In genomic region chr5:133932441-133933168, GRCh38 we compare ENCODE assay signal across 1 cellular context.
A peak's percentile ranks its signal among the peaks of the same experiment; 100 is the strongest.
TF ChIP-seq lines count a peak whose summit lies in the region.

No MANE protein-coding gene starts in this region.

TF ChIP-seq in K562, 482 proteins besides CTCF, POLR2A, EP300 and RAD21 (continued from another document and continues in another):
- TF ChIP-seq, protein P1, sequence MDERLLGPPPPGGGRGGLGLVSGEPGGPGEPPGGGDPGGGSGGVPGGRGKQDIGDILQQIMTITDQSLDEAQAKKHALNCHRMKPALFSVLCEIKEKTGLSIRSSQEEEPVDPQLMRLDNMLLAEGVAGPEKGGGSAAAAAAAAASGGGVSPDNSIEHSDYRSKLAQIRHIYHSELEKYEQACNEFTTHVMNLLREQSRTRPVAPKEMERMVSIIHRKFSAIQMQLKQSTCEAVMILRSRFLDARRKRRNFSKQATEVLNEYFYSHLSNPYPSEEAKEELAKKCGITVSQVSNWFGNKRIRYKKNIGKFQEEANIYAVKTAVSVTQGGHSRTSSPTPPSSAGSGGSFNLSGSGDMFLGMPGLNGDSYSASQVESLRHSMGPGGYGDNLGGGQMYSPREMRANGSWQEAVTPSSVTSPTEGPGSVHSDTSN (CRISPR knock-in tag; IDR thresholded peaks at IDR 0.05; ENCODE audit: low read depth), result no peak
- TF ChIP-seq, protein P1 (tag; conservative IDR thresholded peaks at IDR 0.05; ENCODE audit: low read depth), result peak; percentile 44; the same call in 1 of the 2 replicates
- TF ChIP-seq PHB2 (IDR thresholded peaks at IDR 0.05; ENCODE audit: low read depth) (peak; percentile 85), RBM39 (optimal IDR thresholded peaks at IDR 0.05; ENCODE audit: low read depth, low read length) (no peak), FOSL1 (tag; conservative IDR thresholded peaks at IDR 0.05) (no peak; the same call in 1 of the 2 replicates), MYNN (IDR thresholded peaks at IDR 0.05) (peak; percentile 90), MYNN (CRISPR knock-in tag; IDR thresholded peaks at IDR 0.05) (no peak), ZNF586 (CRISPR knock-in tag; conservative IDR thresholded peaks at IDR 0.05) (no peak), CHD1 (IDR thresholded peaks at IDR 0.05; ENCODE audit: low read length) (no peak), CCAR2 (IDR thresholded peaks at IDR 0.05; ENCODE audit: low read depth, low read length) (no peak), NONO (IDR thresholded peaks at IDR 0.05; ENCODE audit: low read depth in 2 of 2, low read length in 1 of 2) (0 out of 4 replicates have a peak, but pooled peaks of 1 of the 2 experiments have one; percentile 31), MECOM (CRISPR knock-in tag; IDR thresholded peaks at IDR 0.05) (peak; percentile 84), MCM5 (IDR thresholded peaks at IDR 0.05; ENCODE audit: low read depth) (no peak), YY1 (IDR thresholded peaks at IDR 0.05; ENCODE audit: borderline replicate concordance in 1 of 3, control insufficient read depth in 1 of 3, extremely low read depth in 1 of 3, insufficient read depth in 3 of 3, insufficient read length in 1 of 3, insufficient replicate concordance in 2 of 3, low read depth in 1 of 3, low read length in 2 of 3) (no peak), TBP (optimal IDR thresholded peaks at IDR 0.05; ENCODE audit: low read depth, low read length) (no peak), ZC3H4 (CRISPR knock-in tag; IDR thresholded peaks at IDR 0.05; ENCODE audit: borderline replicate concordance) (no peak), ZZZ3 (IDR thresholded peaks at IDR 0.05) (no peak), NEUROD1 (IDR thresholded peaks at IDR 0.05; ENCODE audit: borderline replicate concordance, low read depth, low read length, partially characterized antibody) (peak; percentile 79), ZNF318 (IDR thresholded peaks at IDR 0.05; ENCODE audit: borderline replicate concordance in 1 of 2, low read depth in 1 of 2) (no peak; a peak in 1 of 4 replicates), RBM14 (IDR thresholded peaks at IDR 0.05; ENCODE audit: borderline replicate concordance, insufficient read depth, low read depth, low read length) (no peak), NFIC (IDR thresholded peaks at IDR 0.05) (peak; percentile 86), TRIM28 (IDR thresholded peaks at IDR 0.05) (no peak), DPF2 (IDR thresholded peaks at IDR 0.05) (peak; percentile 96), SMAD3 (CRISPR knock-in tag; conservative IDR thresholded peaks at IDR 0.05) (peak; percentile 66), U2AF1 (optimal IDR thresholded peaks at IDR 0.05; ENCODE audit: low read depth, low read length) (no peak), DACH1 (IDR thresholded peaks at IDR 0.05; ENCODE audit: partially characterized antibody) (no peak), VEZF1 (CRISPR knock-in tag; IDR thresholded peaks at IDR 0.05) (peak; percentile 67; the same call in 1 of the 2 replicates), SREBF1 (IDR thresholded peaks at IDR 0.05; ENCODE audit: borderline replicate concordance, low read depth, low read length) (no peak), YBX1 (IDR thresholded peaks at IDR 0.05) (no peak), SMAD1 (IDR thresholded peaks at IDR 0.05; ENCODE audit: low read depth, low read length, partially characterized antibody) (no peak), NR2C2 (CRISPR knock-in tag; IDR thresholded peaks at IDR 0.05) (no peak), NR2C2 (tag; IDR thresholded peaks at IDR 0.05) (no peak), THRAP3 (IDR thresholded peaks at IDR 0.05; ENCODE audit: borderline replicate concordance) (no peak), ZNF668 (CRISPR knock-in tag; IDR thresholded peaks at IDR 0.05) (no peak), MCM7 (IDR thresholded peaks at IDR 0.05) (no peak), HDAC2 (IDR thresholded peaks at IDR 0.05) (peak; percentile 63; the same call in 1 of the 2 replicates), RBM15 (IDR thresholded peaks at IDR 0.05; ENCODE audit: insufficient read depth, low read length) (no peak), PHF8 (IDR thresholded peaks at IDR 0.05; ENCODE audit: borderline replicate concordance, low read length) (peak; percentile 22; the same call in 1 of the 2 replicates), GTF2A2 (tag; IDR thresholded peaks at IDR 0.05) (no peak), SMAD2 (IDR thresholded peaks at IDR 0.05; ENCODE audit: low read depth, low read length) (no peak), ZBTB43 (CRISPR knock-in tag; IDR thresholded peaks at IDR 0.05) (no peak), PHTF2 (CRISPR knock-in tag; IDR thresholded peaks at IDR 0.05) (no peak), TSC22D4 (tag; IDR thresholded peaks at IDR 0.05) (no peak), PTTG1 (tag; IDR thresholded peaks at IDR 0.05; ENCODE audit: low read depth) (no peak), ZNF354B (CRISPR knock-in tag; IDR thresholded peaks at IDR 0.05) (no peak), ZNF143 (CRISPR knock-in tag; IDR thresholded peaks at IDR 0.05) (no peak), DNMT1 (IDR thresholded peaks at IDR 0.05) (no peak), MED1 (CRISPR knock-in tag; IDR thresholded peaks at IDR 0.05; ENCODE audit: borderline replicate concordance) (no peak), MAZ (CRISPR knock-in tag; conservative IDR thresholded peaks at IDR 0.05 in 1 of 2, IDR thresholded peaks at IDR 0.05 in 1 of 2) (peak; percentile 66 to 84), RUNX1 (IDR thresholded peaks at IDR 0.05; ENCODE audit: low read depth) (peak; percentile 96), ZNF696 (CRISPR knock-in tag; conservative IDR thresholded peaks at IDR 0.05) (no peak), ZFP30 (CRISPR knock-in tag; IDR thresholded peaks at IDR 0.05; ENCODE audit: borderline replicate concordance) (no peak)
- TF ChIP-seq, protein P2, sequence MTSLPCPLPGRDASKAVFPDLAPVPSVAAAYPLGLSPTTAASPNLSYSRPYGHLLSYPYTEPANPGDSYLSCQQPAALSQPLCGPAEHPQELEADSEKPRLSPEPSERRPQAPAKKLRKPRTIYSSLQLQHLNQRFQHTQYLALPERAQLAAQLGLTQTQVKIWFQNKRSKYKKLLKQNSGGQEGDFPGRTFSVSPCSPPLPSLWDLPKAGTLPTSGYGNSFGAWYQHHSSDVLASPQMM (CRISPR knock-in tag; IDR thresholded peaks at IDR 0.05), result no peak
- TF ChIP-seq, protein P3, sequence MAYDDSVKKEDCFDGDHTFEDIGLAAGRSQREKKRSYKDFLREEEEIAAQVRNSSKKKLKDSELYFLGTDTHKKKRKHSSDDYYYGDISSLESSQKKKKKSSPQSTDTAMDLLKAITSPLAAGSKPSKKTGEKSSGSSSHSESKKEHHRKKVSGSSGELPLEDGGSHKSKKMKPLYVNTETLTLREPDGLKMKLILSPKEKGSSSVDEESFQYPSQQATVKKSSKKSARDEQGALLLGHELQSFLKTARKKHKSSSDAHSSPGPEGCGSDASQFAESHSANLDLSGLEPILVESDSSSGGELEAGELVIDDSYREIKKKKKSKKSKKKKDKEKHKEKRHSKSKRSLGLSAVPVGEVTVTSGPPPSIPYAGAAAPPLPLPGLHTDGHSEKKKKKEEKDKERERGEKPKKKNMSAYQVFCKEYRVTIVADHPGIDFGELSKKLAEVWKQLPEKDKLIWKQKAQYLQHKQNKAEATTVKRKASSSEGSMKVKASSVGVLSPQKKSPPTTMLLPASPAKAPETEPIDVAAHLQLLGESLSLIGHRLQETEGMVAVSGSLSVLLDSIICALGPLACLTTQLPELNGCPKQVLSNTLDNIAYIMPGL (CRISPR knock-in tag; IDR thresholded peaks at IDR 0.05), result no peak
- TF ChIP-seq, protein P4, sequence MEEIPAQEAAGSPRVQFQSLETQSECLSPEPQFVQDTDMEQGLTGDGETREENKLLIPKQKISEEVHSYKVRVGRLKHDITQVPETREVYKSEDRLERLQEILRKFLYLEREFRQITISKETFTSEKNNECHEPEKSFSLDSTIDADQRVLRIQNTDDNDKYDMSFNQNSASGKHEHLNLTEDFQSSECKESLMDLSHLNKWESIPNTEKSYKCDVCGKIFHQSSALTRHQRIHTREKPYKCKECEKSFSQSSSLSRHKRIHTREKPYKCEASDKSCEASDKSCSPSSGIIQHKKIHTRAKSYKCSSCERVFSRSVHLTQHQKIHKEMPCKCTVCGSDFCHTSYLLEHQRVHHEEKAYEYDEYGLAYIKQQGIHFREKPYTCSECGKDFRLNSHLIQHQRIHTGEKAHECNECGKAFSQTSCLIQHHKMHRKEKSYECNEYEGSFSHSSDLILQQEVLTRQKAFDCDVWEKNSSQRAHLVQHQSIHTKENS (CRISPR knock-in tag; IDR thresholded peaks at IDR 0.05), result no peak
